ENCODE assay signal across 10 cellular contexts in the genomic region with DNA sequence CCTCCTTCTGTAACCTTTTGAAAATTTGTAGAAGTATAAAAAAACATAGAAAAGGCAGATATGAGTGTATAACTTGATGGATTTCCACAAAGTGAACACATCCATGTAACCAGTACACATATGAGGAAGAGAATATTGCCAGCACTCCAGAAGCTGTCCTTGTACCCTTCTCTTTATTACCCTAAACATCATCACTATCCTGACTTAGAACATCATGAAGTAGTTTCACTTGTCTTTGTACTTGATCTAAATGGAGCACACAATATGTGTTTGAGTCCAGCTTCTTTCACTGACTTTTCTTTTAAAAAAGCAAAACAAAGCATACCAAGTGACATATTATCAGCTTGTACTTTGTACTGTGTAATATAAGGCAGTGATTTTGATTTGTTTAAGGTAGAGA.
DNase-seq lines count a peak whose midpoint lies in the region; ATAC-seq and TF ChIP-seq lines count a peak whose summit lies in the region.
"Had no signal": no experiment of that assay in that cellular context is flagged by ENCODE, and none has a peak within 500 bp of the region (broad histone marks: within the 10 kb centered on the region; RNA-seq: fewer than 3 reads in every experiment).

No MANE protein-coding gene starts in this region.

- H3K9me3 Mint-ChIP-seq in activated T-cell treated with anti-CD3 and anti-CD28 coated beads, Interleukin-2, amount 50 U/mL, for 4 hours: no peaks in the 10 kb centered on the region
- no peaks in the 10 kb centered on the region for H3K9me3 Mint-ChIP-seq in activated naive CD4-positive, alpha-beta T cell treated with anti-CD3 and anti-CD28 coated beads, Interleukin-2, amount 50 U/mL, for 72 hours

- no peaks in the 10 kb centered on the region for H3K27me3 ChIP-seq in uterus
- H3K27me3 ChIP-seq in suprapubic skin: no peaks in the 10 kb centered on the region

- TF ChIP-seq EP300 in suprapubic skin (IDR thresholded peaks at IDR 0.05): no peak

- no peak for DNase-seq in activated T-cell treated with anti-CD3 and anti-CD28 coated beads, Interleukin-2, amount 50 U/mL, for 4 hours
- DNase-seq in activated T-cell treated with anti-CD3 and anti-CD28 coated beads for 4 hours (no peak), substantia nigra (lab: John Stamatoyannopoulos, UW) (no peak), HUDEP-2 (lab: John Stamatoyannopoulos, UW; ENCODE audit: unreplicated experiment in 76 of 76) (no peak), uterus (no peak), suprapubic skin (ENCODE audit: low spot score in 2 of 2) (no peak)
- DNase-seq in activated naive CD4-positive, alpha-beta T cell treated with anti-CD3 and anti-CD28 coated beads, Interleukin-2, amount 50 U/mL, for 72 hours (ENCODE audit: low spot score in 2 of 2): no peak
- DNase-seq: NCI-H774, nucleus accumbens had no signal

- peak; percentile 57 to 69 for ATAC-seq in activated T-cell treated with anti-CD3 and anti-CD28 coated beads, Interleukin-2, amount 50 U/mL, for 4 hours
- ATAC-seq in HG02981 (IDR thresholded peaks at IDR 0.05; ENCODE audit: unreplicated experiment): peak; percentile 56
- ATAC-seq in activated naive CD4-positive, alpha-beta T cell treated with anti-CD3 and anti-CD28 coated beads, Interleukin-2, amount 50 U/mL, for 72 hours: peak; percentile 54 to 60

- peak overlapping the region; percentile 73 to 89 for H3K27ac Mint-ChIP-seq in activated naive CD4-positive, alpha-beta T cell treated with anti-CD3 and anti-CD28 coated beads, Interleukin-2, amount 50 U/mL, for 72 hours

- intact Hi-C loops in uterus (cut with DNase I; ENCODE audit: low total_unique reads): no loop called here

- peaks cover 4% of the 10 kb centered on the region for H3K36me3 Mint-ChIP-seq in activated T-cell treated with anti-CD3 and anti-CD28 coated beads, Interleukin-2, amount 50 U/mL, for 4 hours (ENCODE audit: insufficient read depth)
- no peaks in the 10 kb centered on the region for H3K36me3 Mint-ChIP-seq in activated naive CD4-positive, alpha-beta T cell treated with anti-CD3 and anti-CD28 coated beads, Interleukin-2, amount 50 U/mL, for 72 hours

- H3K4me3 Mint-ChIP-seq in activated T-cell treated with anti-CD3 and anti-CD28 coated beads, Interleukin-2, amount 50 U/mL, for 4 hours: peak overlapping the region; percentile 65

- no peaks in the 10 kb centered on the region for H3K9me3 ChIP-seq in uterus
- H3K9me3 ChIP-seq in suprapubic skin: no peaks in the 10 kb centered on the region

- peak overlapping the region; percentile 16 for H3K27ac ChIP-seq in substantia nigra (ENCODE audit: low read depth, low read length, poor library complexity, severe bottlenecking)
- H3K27ac ChIP-seq in uterus: no peak overlapping the region
- H3K27ac ChIP-seq in suprapubic skin: no peak overlapping the region

- no peaks in the 10 kb centered on the region for H3K4me1 ChIP-seq in uterus
- H3K4me1 ChIP-seq in suprapubic skin: no peaks in the 10 kb centered on the region

- H3K27me3 Mint-ChIP-seq in activated T-cell treated with anti-CD3 and anti-CD28 coated beads, Interleukin-2, amount 50 U/mL, for 4 hours (ENCODE audit: low read depth): no peaks in the 10 kb centered on the region

- H3K36me3 ChIP-seq in uterus (no peaks in the 10 kb centered on the region), suprapubic skin (no peaks in the 10 kb centered on the region)

- H3K4me3 ChIP-seq in uterus: no peak overlapping the region
- no peak overlapping the region for H3K4me3 ChIP-seq in suprapubic skin

- peaks cover 15% of the 10 kb centered on the region for H3K4me1 Mint-ChIP-seq in activated T-cell treated with anti-CD3 and anti-CD28 coated beads, Interleukin-2, amount 50 U/mL, for 4 hours (ENCODE audit: low read depth)

- TF ChIP-seq POLR2A in uterus (IDR thresholded peaks at IDR 0.05) (no peak), suprapubic skin (IDR thresholded peaks at IDR 0.05) (no peak)

- TF ChIP-seq CTCF in uterus (IDR thresholded peaks at IDR 0.05): no peak
- TF ChIP-seq CTCF in suprapubic skin (IDR thresholded peaks at IDR 0.05): no peak
